Comparison of ENCODE assay signal across 11 cellular contexts in genomic region chr1:168243636-168244212, GRCh38. TPM values are rescaled to one million over a fixed set of nuclear protein-coding genes. Genes with fewer than 3 reads are reported as not detected.
A peak's percentile ranks its signal among the peaks of the same experiment; 100 is the strongest.
DNase-seq lines count a peak whose midpoint lies in the region; ATAC-seq and TF ChIP-seq lines count a peak whose summit lies in the region.
"Had no signal": no experiment of that assay in that cellular context is flagged by ENCODE, and none has a peak within 500 bp of the region (broad histone marks: within the 10 kb centered on the region; RNA-seq: fewer than 3 reads in every experiment).

No MANE protein-coding gene starts in this region.

- H3K9me3 ChIP-seq in upper lobe of right lung, result no peaks in the 10 kb centered on the region

- H3K4me1 ChIP-seq in upper lobe of right lung, result peaks cover 25% of the 10 kb centered on the region

- no peaks in the 10 kb centered on the region for H3K27me3 ChIP-seq in upper lobe of right lung

- no peaks in the 10 kb centered on the region for H3K9me3 Mint-ChIP-seq in activated naive CD8-positive, alpha-beta T cell (ENCODE audit: low read depth)
- H3K9me3 Mint-ChIP-seq in activated naive CD8-positive, alpha-beta T cell treated with anti-CD3 and anti-CD28 coated beads for 36 hours, result no peaks in the 10 kb centered on the region
- H3K9me3 Mint-ChIP-seq in naive thymus-derived CD8-positive, alpha-beta T cell, result no peaks in the 10 kb centered on the region
- H3K9me3 Mint-ChIP-seq in glutamatergic neuron (ENCODE audit: unreplicated experiment), result no peaks in the 10 kb centered on the region

- ATAC-seq in naive thymus-derived CD8-positive, alpha-beta T cell, result no peak
- ATAC-seq in upper lobe of right lung, result peak; percentile 30

- intact Hi-C loops in upper lobe of right lung (cut with DNase I), result no loop called here

- TF ChIP-seq CTCF in coronary artery (IDR thresholded peaks at IDR 0.05) (no peak), upper lobe of right lung (IDR thresholded peaks at IDR 0.05) (no peak), glutamatergic neuron (IDR thresholded peaks at IDR 0.05; ENCODE audit: partially characterized antibody, unreplicated experiment) (no peak)

- POLR2A ChIA-PET in naive thymus-derived CD8-positive, alpha-beta T cell (lab: Charles Lee), result no interaction called here

- H3K4me1 Mint-ChIP-seq in activated naive CD8-positive, alpha-beta T cell (ENCODE audit: low read depth), result peaks cover 39% of the 10 kb centered on the region
- H3K4me1 Mint-ChIP-seq in activated naive CD8-positive, alpha-beta T cell treated with anti-CD3 and anti-CD28 coated beads for 36 hours, result peaks cover 25% of the 10 kb centered on the region
- peaks cover 33 to 55% (median 53%) of the 10 kb centered on the region in 4 donors for H3K4me1 Mint-ChIP-seq in naive thymus-derived CD8-positive, alpha-beta T cell
- no peaks in the 10 kb centered on the region for H3K4me1 Mint-ChIP-seq in glutamatergic neuron (ENCODE audit: low read depth, unreplicated experiment)

- peaks cover 66% of the 10 kb centered on the region for H3K36me3 ChIP-seq in upper lobe of right lung

- H3K27ac Mint-ChIP-seq in activated naive CD8-positive, alpha-beta T cell, result peak overlapping the region; percentile 52
- H3K27ac Mint-ChIP-seq in activated naive CD8-positive, alpha-beta T cell treated with anti-CD3 and anti-CD28 coated beads for 36 hours, result no peak overlapping the region
- H3K27ac Mint-ChIP-seq in naive thymus-derived CD8-positive, alpha-beta T cell, result peak overlapping the region in 7 of 10 donors; percentile 9 to 71 (median 50)
- H3K27ac Mint-ChIP-seq in glutamatergic neuron (ENCODE audit: unreplicated experiment), result no peak overlapping the region

- no peak for DNase-seq in activated naive CD8-positive, alpha-beta T cell treated with anti-CD3 and anti-CD28 coated beads for 36 hours
- no peak for DNase-seq in coronary artery (ENCODE audit: low spot score)
- DNase-seq in naive thymus-derived CD8-positive, alpha-beta T cell, result no peak
- DNase-seq in upper lobe of right lung, result no peak
- DNase-seq in A172 (ENCODE audit: low spot score), result no peak
- no peak for DNase-seq in glutamatergic neuron
- no peak for DNase-seq in activated CD4-positive, alpha-beta T cell treated with anti-CD3 and anti-CD28 coated beads, Interleukin-2, amount 50 U/mL, for 4 hours
- DNase-seq: NCI-H524; stimulated activated CD4-positive, alpha-beta T cell treated with anti-CD3 and anti-CD28 coated beads, Interleukin-1b, Interleukin-23, amount 100 ng/mL, for 48 hours had no signal

- H3K27me3 Mint-ChIP-seq in activated naive CD8-positive, alpha-beta T cell, result no peaks in the 10 kb centered on the region
- no peaks in the 10 kb centered on the region for H3K27me3 Mint-ChIP-seq in activated naive CD8-positive, alpha-beta T cell treated with anti-CD3 and anti-CD28 coated beads for 36 hours
- H3K27me3 Mint-ChIP-seq in naive thymus-derived CD8-positive, alpha-beta T cell, result no peaks in the 10 kb centered on the region
- H3K27me3 Mint-ChIP-seq in glutamatergic neuron (ENCODE audit: unreplicated experiment), result no peaks in the 10 kb centered on the region

- H3K27ac ChIP-seq in coronary artery (peak overlapping the region; percentile 21 to 68), upper lobe of right lung (peak overlapping the region; percentile 70)
- H3K27ac ChIP-seq: KMS-11 had no signal

- H3K4me3 Mint-ChIP-seq in activated naive CD8-positive, alpha-beta T cell, result no peak overlapping the region
- H3K4me3 Mint-ChIP-seq in activated naive CD8-positive, alpha-beta T cell treated with anti-CD3 and anti-CD28 coated beads for 36 hours, result no peak overlapping the region
- H3K4me3 Mint-ChIP-seq in naive thymus-derived CD8-positive, alpha-beta T cell, result peak overlapping the region in 1 of 10 donors; percentile 36
- no peak overlapping the region for H3K4me3 Mint-ChIP-seq in glutamatergic neuron (ENCODE audit: unreplicated experiment)

- H3K4me3 ChIP-seq in coronary artery (no peak overlapping the region), upper lobe of right lung (no peak overlapping the region)

- H3K36me3 Mint-ChIP-seq in activated naive CD8-positive, alpha-beta T cell, result peaks cover 37% of the 10 kb centered on the region
- H3K36me3 Mint-ChIP-seq in activated naive CD8-positive, alpha-beta T cell treated with anti-CD3 and anti-CD28 coated beads for 36 hours, result peaks cover 57% of the 10 kb centered on the region
- H3K36me3 Mint-ChIP-seq in naive thymus-derived CD8-positive, alpha-beta T cell, result peaks cover 23 to 97% (median 63%) of the 10 kb centered on the region in 3 donors
- peaks cover 3% of the 10 kb centered on the region for H3K36me3 Mint-ChIP-seq in glutamatergic neuron (ENCODE audit: unreplicated experiment)

RNA-seq across cellular contexts. Expression of gene SFT2D2, which starts 17.9 kb away (rescaled TPM):
- total RNA-seq in activated naive CD8-positive, alpha-beta T cell treated with anti-CD3 and anti-CD28 coated beads for 36 hours, result 10 to 100 TPM; 32.7 to 32.8 TPM
- total RNA-seq in naive thymus-derived CD8-positive, alpha-beta T cell, result 10 to 100 TPM; 50.0 to 52.0 TPM
- 10 to 100 TPM; 33.4 to 48.8 (median 36.7) TPM for polyA plus RNA-seq in naive thymus-derived CD8-positive, alpha-beta T cell
- total RNA-seq in upper lobe of right lung, result 87.6 TPM
- 53.7 and 66.3 TPM in 2 replicates for total RNA-seq in A172 (2014; rRNA removed; shearing (Covaris generic))
- 32.9 TPM for total RNA-seq in glutamatergic neuron (ENCODE audit: unreplicated experiment)

RNA-seq across cellular contexts. Expression of gene TBX19, which starts 37.0 kb away (rescaled TPM):
- under 1 TPM; 0.40 to 0.56 TPM for total RNA-seq in activated naive CD8-positive, alpha-beta T cell treated with anti-CD3 and anti-CD28 coated beads for 36 hours
- 1 to 10 TPM; 3.1 to 3.6 TPM for total RNA-seq in naive thymus-derived CD8-positive, alpha-beta T cell
- polyA plus RNA-seq in naive thymus-derived CD8-positive, alpha-beta T cell, result 1 to 10 TPM; 1.2 to 3.1 (median 2.2) TPM
- total RNA-seq in upper lobe of right lung, result 3.5 TPM
- 0.50 and 0.53 TPM in 2 replicates for total RNA-seq in A172 (2014; rRNA removed; shearing (Covaris generic))
- total RNA-seq in glutamatergic neuron (ENCODE audit: unreplicated experiment), result 0.78 TPM

Comparison
In these comparisons a context has a peak if more than half of its experiments do, and no peak if none do; other contexts are left out.
1. H3K27ac Mint-ChIP-seq: peak in activated naive CD8-positive, alpha-beta T cell (single experiment) and naive thymus-derived CD8-positive, alpha-beta T cell (7 of 10); none in activated naive CD8-positive, alpha-beta T cell treated with anti-CD3 and anti-CD28 coated beads for 36 hours (single experiment) and glutamatergic neuron (single experiment).